8 cellular contexts compared by ENCODE assay signal in the genomic region with DNA sequence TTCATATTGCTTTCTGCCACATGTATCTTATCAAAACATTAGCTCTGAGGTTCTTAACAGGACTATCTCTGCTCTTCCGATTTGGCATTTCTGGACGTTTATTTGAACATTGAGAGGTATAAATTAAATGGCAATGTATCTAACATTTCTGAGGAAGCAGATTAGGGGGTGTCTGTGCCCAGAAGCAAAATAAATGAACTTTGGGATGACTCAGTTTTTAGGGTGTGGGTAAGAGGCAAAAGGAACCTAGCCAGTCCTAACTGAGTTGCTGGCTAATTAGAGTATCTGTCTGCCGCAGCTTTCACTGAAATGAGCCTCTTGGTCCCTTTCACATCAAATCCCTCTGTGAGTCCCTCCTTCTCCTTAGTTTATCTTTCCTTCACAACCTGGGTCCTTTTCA. TPM values are rescaled to one million over a fixed set of nuclear protein-coding genes. Genes with fewer than 3 reads are reported as not detected.
A peak's percentile ranks its signal among the peaks of the same experiment; 100 is the strongest.
DNase-seq lines count a peak whose midpoint lies in the region; ATAC-seq and TF ChIP-seq lines count a peak whose summit lies in the region.

No MANE protein-coding gene starts in this region.

- no peaks in the 10 kb centered on the region for H3K79me2 ChIP-seq in Loucy (ENCODE audit: insufficient read depth, low read length)

- H3K4me2 ChIP-seq in Loucy (ENCODE audit: low read depth, low read length, poor library complexity, severe bottlenecking), result peak overlapping the region; percentile 81

- peak overlapping the region; percentile 77 to 92 for H3K27ac Mint-ChIP-seq in natural killer cell

- no peak for TF ChIP-seq CTCF in C4-2B (conservative IDR thresholded peaks at IDR 0.05)
- no peak for TF ChIP-seq CTCF in Loucy (conservative IDR thresholded peaks at IDR 0.05; ENCODE audit: low read length)
- TF ChIP-seq CTCF in choroid plexus epithelial cell (conservative IDR thresholded peaks at IDR 0.05; ENCODE audit: low read depth, low read length), result no peak
- TF ChIP-seq CTCF in natural killer cell (IDR thresholded peaks at IDR 0.05), result no peak

- no peaks in the 10 kb centered on the region for H3F3A ChIP-seq in Loucy (ENCODE audit: low read depth)

- no peaks in the 10 kb centered on the region for H4K20me1 ChIP-seq in Loucy (ENCODE audit: insufficient read depth, low read length, poor library complexity, severe bottlenecking)

- no peaks in the 10 kb centered on the region for H3K36me3 Mint-ChIP-seq in natural killer cell

- H3K27me3 ChIP-seq in Loucy (ENCODE audit: insufficient read depth, low read length, poor library complexity, severe bottlenecking), result no peaks in the 10 kb centered on the region

- ATAC-seq in natural killer cell, result no peak
- no peak for ATAC-seq in GM18873 (IDR thresholded peaks at IDR 0.05; ENCODE audit: low FRiP score, unreplicated experiment)
- ATAC-seq in HG02884 (IDR thresholded peaks at IDR 0.05; ENCODE audit: unreplicated experiment), result no peak
- no peak for ATAC-seq in HG03439 (IDR thresholded peaks at IDR 0.05; ENCODE audit: unreplicated experiment)

- peak overlapping the region; percentile 34; the same call in 1 of the 2 replicates for H3K27ac ChIP-seq in C4-2B

- no peaks in the 10 kb centered on the region for H3K9me2 ChIP-seq in Loucy (replicated peaks; ENCODE audit: low read depth, low read length)

- H3K9me3 ChIP-seq in Loucy (ENCODE audit: insufficient read depth, low read depth, low read length), result no peaks in the 10 kb centered on the region

- H3K27me3 Mint-ChIP-seq in natural killer cell (ENCODE audit: low read depth in 2 of 2), result no peaks in the 10 kb centered on the region

- H3K4me3 ChIP-seq in Loucy (ENCODE audit: low read length, poor library complexity, severe bottlenecking) (peak overlapping the region; percentile 91), choroid plexus epithelial cell (ENCODE audit: low read depth, low read length) (peak overlapping the region; percentile 65)

- H3K4me1 Mint-ChIP-seq in natural killer cell, result peaks cover 30 to 37% of the 10 kb centered on the region in 2 donors

- peak overlapping the region; percentile 96 for H2AFZ ChIP-seq in Loucy (ENCODE audit: low read length)

- H3K9ac ChIP-seq in Loucy (ENCODE audit: low read depth, low read length, poor library complexity, severe bottlenecking), result peak overlapping the region; percentile 69

- H3K4me3 Mint-ChIP-seq in natural killer cell, result peak overlapping the region; percentile 100

- no peak for DNase-seq in choroid plexus epithelial cell (ENCODE audit: low read depth)
- DNase-seq in natural killer cell, result no peak
- no peak for DNase-seq in NCI-H2171 treated with DMSO at 0.1 percent for 48 hours (lab: John Stamatoyannopoulos, UW)

- H3K4me1 ChIP-seq in Loucy (ENCODE audit: insufficient read depth, low read length, poor library complexity, severe bottlenecking), result peaks cover 20% of the 10 kb centered on the region

- H3K9me3 Mint-ChIP-seq in natural killer cell, result no peaks in the 10 kb centered on the region

- intact Hi-C loops in natural killer cell (cut with micrococcal nuclease), result no loop called here

- H3K36me3 ChIP-seq in Loucy (ENCODE audit: insufficient read depth, low read length), result no peaks in the 10 kb centered on the region

RNA-seq across cellular contexts. Expression of a gene that starts 1.1 kb away (rescaled TPM):
- 10 to 100 TPM in 1 of 3 donors, 1 to 10 TPM in 2; 3.3 to 10.5 (median 5.2) TPM for total RNA-seq in natural killer cell
